ENCODE assay signal across 13 cellular contexts in the genomic region with DNA sequence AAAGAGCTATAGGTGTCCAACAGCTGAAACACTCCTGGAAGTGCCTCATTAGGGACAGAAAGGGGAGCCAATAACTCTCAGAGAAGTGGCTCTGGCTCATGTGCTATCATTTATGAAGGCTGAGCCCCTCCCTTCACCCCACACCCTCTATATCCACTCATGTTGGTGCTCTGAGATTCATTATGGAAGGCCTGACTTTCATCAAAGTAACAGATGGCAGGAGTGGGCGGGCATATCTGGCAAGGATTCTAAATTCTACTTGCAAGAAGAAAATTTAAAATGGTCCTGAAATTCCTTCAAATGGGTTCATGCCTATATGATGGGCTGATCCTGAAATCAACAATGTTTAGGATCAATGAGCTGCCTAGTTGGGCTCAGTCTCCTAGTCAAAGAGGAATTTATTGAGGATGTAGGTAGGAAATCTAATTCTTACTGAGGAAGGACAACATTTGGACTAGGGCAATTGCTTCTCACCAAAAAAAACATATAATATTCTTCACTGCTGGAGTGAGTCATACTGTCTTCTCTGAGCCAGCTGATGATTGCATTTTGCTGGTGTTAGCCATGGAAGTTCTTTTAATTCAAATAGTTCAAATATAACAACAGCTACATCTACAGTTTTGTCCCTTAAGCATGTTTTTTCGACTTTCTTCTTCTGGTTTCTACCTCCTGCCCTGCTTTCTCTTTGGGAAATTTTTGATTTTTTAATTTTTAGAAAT. TPM values are rescaled to one million over a fixed set of nuclear protein-coding genes. Genes with fewer than 3 reads are reported as not detected.
DNase-seq lines count a peak whose midpoint lies in the region; ATAC-seq and TF ChIP-seq lines count a peak whose summit lies in the region.
"Had no signal": no experiment of that assay in that cellular context is flagged by ENCODE, and none has a peak within 500 bp of the region (broad histone marks: within the 10 kb centered on the region; RNA-seq: fewer than 3 reads in every experiment).

No MANE protein-coding gene starts in this region.

- no peaks in the 10 kb centered on the region for H3K4me1 Mint-ChIP-seq in mesothelial cell of epicardium

- no peak for TF ChIP-seq CTCF in SK-N-SH (IDR thresholded peaks at IDR 0.05)
- TF ChIP-seq CTCF in mesothelial cell of epicardium (IDR thresholded peaks at IDR 0.05; ENCODE audit: unreplicated experiment): no peak

- H3K4me2 ChIP-seq in GM23248 (ENCODE audit: unreplicated experiment) (peak overlapping the region; percentile 36), SK-N-SH (peak overlapping the region; percentile 59)

- POLR2A ChIA-PET in SK-N-SH (lab: Yijun Ruan, JAX): no interaction called here

- CTCF ChIA-PET in SK-N-SH (lab: Yijun Ruan, JAX): interaction anchor here (1.2 to 2.0 kb wide), 4 partner anchors 10 to 291 kb away, joined by 3 to 5 read pairs (median 4); no protein-coding TSS in a partner anchor

- H2AFZ ChIP-seq in GM23248: 0 out of 2 replicates have a peak overlapping the region, but pooled peaks have one; percentile 0
- peak overlapping the region; percentile 0; the same call in 1 of the 2 replicates for H2AFZ ChIP-seq in SK-N-SH (ENCODE audit: low read depth)

- no peaks in the 10 kb centered on the region for H3K79me2 ChIP-seq in GM23248 (ENCODE audit: insufficient read depth)
- no peaks in the 10 kb centered on the region for H3K79me2 ChIP-seq in SK-N-SH (ENCODE audit: insufficient read depth)

- peak; percentile 88 for DNase-seq in GM23248
- no peak for DNase-seq in SK-N-SH
- peak; percentile 85 for DNase-seq in fibroblast of peridontal ligament (ENCODE audit: extremely low read depth)
- peak; percentile 23 for DNase-seq in renal cortical epithelial cell (ENCODE audit: low read depth)
- DNase-seq in DMS114 treated with DMSO at 0.1 percent for 48 hours (lab: John Stamatoyannopoulos, UW; ENCODE audit: unreplicated experiment): no peak
- no peak for DNase-seq in mesothelial cell of epicardium (ENCODE audit: low spot score in 2 of 2, unreplicated experiment in 2 of 2)
- DNase-seq: activated CD8-positive, alpha-beta T cell treated with anti-CD3 and anti-CD28 coated beads for 36 hours; activated naive CD4-positive, alpha-beta T cell treated with anti-CD3 and anti-CD28 coated beads, Interleukin-2, amount 10 ng/mL, durations not matched to agents 7 days and 5 days; NCI-H187 treated with DMSO at 0.1 percent for 48 hours had no signal

- in situ Hi-C loops in GM23248 (cut with MboI): no loop called here

- H3K27me3 ChIP-seq in GM23248 (replicated peaks; ENCODE audit: insufficient read depth) (no peaks in the 10 kb centered on the region), SK-N-SH (ENCODE audit: insufficient read depth) (no peaks in the 10 kb centered on the region)

- no peaks in the 10 kb centered on the region for H3K36me3 ChIP-seq in GM23248 (ENCODE audit: low read depth)
- peaks cover 0 to 7% of the 10 kb centered on the region in 2 experiments for H3K36me3 ChIP-seq in SK-N-SH (replicated peaks in 1 of 2; ENCODE audit: control insufficient read depth in 1 of 2, insufficient read depth in 2 of 2, low read length in 1 of 2)

- H3K27ac Mint-ChIP-seq in mesothelial cell of epicardium: no peak overlapping the region
- H3K27ac Mint-ChIP-seq: activated CD8-positive, alpha-beta T cell treated with anti-CD3 and anti-CD28 coated beads for 36 hours; activated naive CD4-positive, alpha-beta T cell treated with anti-CD3 and anti-CD28 coated beads, Interleukin-2, amount 10 ng/mL, durations not matched to agents 7 days and 5 days; T-helper 2 cell treated with Interferon-gamma antibody and Interleukin-4, amounts not matched to agents 5 μg/mL and 100 μg/mL, for 36 hours had no signal

- no peaks in the 10 kb centered on the region for H3K27me3 Mint-ChIP-seq in mesothelial cell of epicardium (ENCODE audit: low read depth)
- H3K27me3 Mint-ChIP-seq: activated CD8-positive, alpha-beta T cell treated with anti-CD3 and anti-CD28 coated beads for 36 hours; activated naive CD4-positive, alpha-beta T cell treated with anti-CD3 and anti-CD28 coated beads, Interleukin-2, amount 10 ng/mL, durations not matched to agents 7 days and 5 days had no signal

- peaks cover 22% of the 10 kb centered on the region for H3F3A ChIP-seq in GM23248 (ENCODE audit: insufficient read depth)
- H3F3A ChIP-seq in SK-N-SH (replicated peaks; ENCODE audit: insufficient read depth): peaks cover 4% of the 10 kb centered on the region

- H3K9me2 ChIP-seq in GM23248 (ENCODE audit: insufficient read depth) (no peaks in the 10 kb centered on the region), SK-N-SH (no peaks in the 10 kb centered on the region)

- 3 to 4% methylated on average over 2 of the region's 2 CpGs for WGBS in GM23248 (ENCODE audit: low coverage in 1 of 2, low lambda C conversion rate in 2 of 2, missing lambda C conversion rate in 2 of 2), 2 experiments
- 12% methylated on average over 2 of the region's 2 CpGs for WGBS in SK-N-SH (ENCODE audit: low lambda C conversion rate)

- no peak for ATAC-seq in GM21381 (IDR thresholded peaks at IDR 0.05; ENCODE audit: unreplicated experiment)
- ATAC-seq: activated CD8-positive, alpha-beta T cell treated with anti-CD3 and anti-CD28 coated beads for 36 hours; HCT116; K562 had no signal

- H4K20me1 ChIP-seq in GM23248 (ENCODE audit: insufficient read depth) (no peaks in the 10 kb centered on the region), SK-N-SH (ENCODE audit: insufficient read depth) (no peaks in the 10 kb centered on the region)

- H3K9ac ChIP-seq in GM23248 (0 out of 2 replicates have a peak overlapping the region, but pooled peaks have one; percentile 28), SK-N-SH (no peak overlapping the region)

- H3K4me1 ChIP-seq in GM23248 (ENCODE audit: insufficient read depth) (peaks cover 18% of the 10 kb centered on the region), SK-N-SH (ENCODE audit: control insufficient read depth in 1 of 2, insufficient read depth in 2 of 2, low read depth in 1 of 2, low read length in 1 of 2) (peaks cover 2 to 9% of the 10 kb centered on the region in 2 experiments; a peak in 2 of 4 replicates)

- no peak for TF ChIP-seq EP300 in SK-N-SH (IDR thresholded peaks at IDR 0.05; ENCODE audit: borderline replicate concordance in 1 of 2, low read depth in 1 of 2, low read length in 1 of 2)

- no peak overlapping the region for H3K4me3 Mint-ChIP-seq in mesothelial cell of epicardium
- H3K4me3 Mint-ChIP-seq: activated CD8-positive, alpha-beta T cell treated with anti-CD3 and anti-CD28 coated beads for 36 hours; activated naive CD4-positive, alpha-beta T cell treated with anti-CD3 and anti-CD28 coated beads, Interleukin-2, amount 10 ng/mL, durations not matched to agents 7 days and 5 days; T-helper 2 cell treated with Interferon-gamma antibody and Interleukin-4, amounts not matched to agents 5 μg/mL and 100 μg/mL, for 36 hours had no signal

- H3K36me3 Mint-ChIP-seq in mesothelial cell of epicardium: no peaks in the 10 kb centered on the region

- no peak overlapping the region for H3K4me3 ChIP-seq in GM23248
- no peak overlapping the region for H3K4me3 ChIP-seq in SK-N-SH (ENCODE audit: low read depth in 2 of 2, low read length in 1 of 2)
- H3K4me3 ChIP-seq: K562 had no signal

- peaks cover 1% of the 10 kb centered on the region for H3K9me3 Mint-ChIP-seq in mesothelial cell of epicardium
- H3K9me3 Mint-ChIP-seq: activated CD8-positive, alpha-beta T cell treated with anti-CD3 and anti-CD28 coated beads for 36 hours had no signal

- no peaks in the 10 kb centered on the region for H3K9me3 ChIP-seq in GM23248 (ENCODE audit: low read depth)
- H3K9me3 ChIP-seq in SK-N-SH: no peaks in the 10 kb centered on the region

- no peak for TF ChIP-seq RAD21 in SK-N-SH (IDR thresholded peaks at IDR 0.05; ENCODE audit: low read length)

- peak overlapping the region; percentile 42 for H3K27ac ChIP-seq in GM23248
- H3K27ac ChIP-seq in SK-N-SH (ENCODE audit: low read depth in 2 of 2, low read length in 1 of 2): peak overlapping the region in 1 of 2 experiments; percentile 28; a peak in 3 of 4 replicates

TF ChIP-seq in SK-N-SH, 30 proteins besides CTCF, POLR2A, EP300 and RAD21 (continues in another document):
- TF ChIP-seq GABPA (IDR thresholded peaks at IDR 0.05; ENCODE audit: low read depth) (no peak), FOXJ3 (CRISPR knock-in tag; IDR thresholded peaks at IDR 0.05) (no peak), TCF12 (IDR thresholded peaks at IDR 0.05) (peak; percentile 53; the same call in 1 of the 2 replicates), FOSL2 (IDR thresholded peaks at IDR 0.05; ENCODE audit: borderline replicate concordance, low read depth) (peak; percentile 46; the same call in 1 of the 2 replicates), PBX3 (IDR thresholded peaks at IDR 0.05) (no peak)

RNA-seq across cellular contexts. Expression of gene NMRK1, which starts 23.5 kb away (rescaled TPM):
- 14.4 and 16.6 TPM in 2 replicates for total RNA-seq in GM23248 (2014; rRNA removed; shearing (Covaris generic))
- 25.8 and 29.2 TPM in 2 replicates for polyA plus RNA-seq in GM23248 (2016; fragmentation: Nextera tagmentation; extraction: Ambion mirVana)
- polyA plus RNA-seq in SK-N-SH (2012; rRNA removed): 8.4 and 9.7 TPM in 2 replicates
- 9.7 and 11.0 TPM in 2 replicates for polyA plus RNA-seq in SK-N-SH (2012; cell fraction: cytosol; rRNA removed)
- 8.9 and 16.3 TPM in 2 replicates for polyA plus RNA-seq in SK-N-SH (2012; cell fraction: nucleus; rRNA removed)
- total RNA-seq in renal cortical epithelial cell: 14.6 and 24.8 TPM in 2 replicates
- total RNA-seq in mesothelial cell of epicardium: 7.6 to 9.0 TPM (median 7.9 TPM) in 3 replicates

RNA-seq across cellular contexts. Expression of gene OSTF1, which starts 23.8 kb away (rescaled TPM):
- 34.9 and 42.4 TPM in 2 replicates for total RNA-seq in GM23248 (2014; rRNA removed; shearing (Covaris generic))
- polyA plus RNA-seq in GM23248 (2016; fragmentation: Nextera tagmentation; extraction: Ambion mirVana) (65.6 and 70.9 TPM in 2 replicates), SK-N-SH (2012; rRNA removed) (9.5 and 12.2 TPM in 2 replicates)
- polyA plus RNA-seq in SK-N-SH (2012; cell fraction: cytosol; rRNA removed): 14.1 and 14.3 TPM in 2 replicates
- polyA plus RNA-seq in SK-N-SH (2012; cell fraction: nucleus; rRNA removed): 2.2 and 4.3 TPM in 2 replicates
- total RNA-seq in renal cortical epithelial cell (37.2 and 81.6 TPM in 2 replicates), mesothelial cell of epicardium (10.5 to 13.3 TPM (median 10.7 TPM) in 3 replicates)

RNA-seq across cellular contexts. Expression of gene CARNMT1, which starts 36.4 kb away (rescaled TPM):
- 27.5 and 60.2 TPM in 2 replicates for total RNA-seq in GM23248 (2014; rRNA removed; shearing (Covaris generic))
- 18.1 and 20.4 TPM in 2 replicates for polyA plus RNA-seq in GM23248 (2016; fragmentation: Nextera tagmentation; extraction: Ambion mirVana)
- 4.4 and 5.7 TPM in 2 replicates for polyA plus RNA-seq in SK-N-SH (2012; rRNA removed)
- 5.9 and 6.9 TPM in 2 replicates for polyA plus RNA-seq in SK-N-SH (2012; cell fraction: cytosol; rRNA removed)
- polyA plus RNA-seq in SK-N-SH (2012; cell fraction: nucleus; rRNA removed): 4.3 and 8.1 TPM in 2 replicates
- total RNA-seq in renal cortical epithelial cell: 43.4 and 46.4 TPM in 2 replicates
- 22.0 to 27.2 TPM (median 24.2 TPM) in 3 replicates for total RNA-seq in mesothelial cell of epicardium

Comparison
In these comparisons a context has a peak if more than half of its experiments do, and no peak if none do; other contexts are left out.
1. DNase-seq: peak in GM23248 (single experiment), fibroblast of peridontal ligament (single experiment) and renal cortical epithelial cell (single experiment); none in SK-N-SH (single experiment), DMS114 treated with DMSO at 0.1 percent for 48 hours (single experiment) and mesothelial cell of epicardium (0 of 2).